Comparison of ENCODE assay signal across 10 cellular contexts in the genomic region with DNA sequence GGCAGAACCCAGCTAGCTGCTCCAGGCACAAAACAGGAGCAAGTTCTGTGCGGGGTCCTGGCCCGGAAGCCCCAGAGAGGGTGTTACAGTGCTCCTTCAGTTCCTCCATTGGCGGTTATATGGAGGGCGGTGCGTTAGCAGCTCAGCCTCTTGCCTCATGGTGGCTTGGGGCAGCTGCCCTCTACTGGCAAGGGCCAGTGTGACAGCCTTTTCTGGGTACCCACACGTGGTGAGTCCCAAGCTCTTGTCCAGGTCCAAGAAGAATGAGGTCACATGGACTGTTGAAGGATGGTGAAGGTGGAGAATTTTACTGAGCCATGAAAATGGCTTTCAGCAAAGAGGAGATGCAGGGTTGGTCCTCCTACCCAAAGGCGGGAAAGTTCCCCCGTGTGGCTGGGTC.
DNase-seq lines count a peak whose midpoint lies in the region; ATAC-seq, FAIRE-seq and TF ChIP-seq lines count a peak whose summit lies in the region.
"Had no signal": no experiment of that assay in that cellular context is flagged by ENCODE, and none has a peak within 500 bp of the region (broad histone marks: within the 10 kb centered on the region; RNA-seq: fewer than 3 reads in every experiment).

No MANE protein-coding gene starts in this region.

- intact Hi-C loops in left colon (cut with DNase I, micrococcal nuclease) = no loop called here

- POLR2A ChIA-PET in WTC11 (lab: Charles Lee) = no interaction called here

- no peak overlapping the region for H3K4me3 ChIP-seq in AG10803 (ENCODE audit: low read length)

- peaks cover 10% of the 10 kb centered on the region for H3K36me3 Mint-ChIP-seq in WTC11

- peaks cover 52% of the 10 kb centered on the region for H3K27me3 Mint-ChIP-seq in WTC11 (ENCODE audit: low read depth)

- H3K4me3 Mint-ChIP-seq in WTC11 = no peak overlapping the region

- peak; percentile 67 for ATAC-seq in WTC11
- ATAC-seq in left colon = peak; percentile 55
- no peak for ATAC-seq in activated CD4-positive, CD25-positive, alpha-beta regulatory T cell treated with anti-CD3 and anti-CD28 coated beads, Interleukin-2, amount 50 U/mL, for 24 hours

- no peak overlapping the region for H3K27ac Mint-ChIP-seq in WTC11

- no peak for FAIRE-seq in urothelium cell line (lab: Jason Lieb, UNC)

- peaks cover 20% of the 10 kb centered on the region for H3K4me1 Mint-ChIP-seq in WTC11

- no peak for DNase-seq in AG10803 (ENCODE audit: low read depth)
- no peak for DNase-seq in GM20000 (ENCODE audit: low spot score)
- peak; percentile 82 for DNase-seq in WTC11 (ENCODE audit: low spot score)
- peak; percentile 27 to 32 for DNase-seq in left colon
- DNase-seq in kidney tubule cell (ENCODE audit: low spot score) = no peak
- no peak for DNase-seq in GOT3 (lab: John Stamatoyannopoulos, UW)
- DNase-seq in urothelium cell line (ENCODE audit: low spot score) = no peak
- DNase-seq: effector CD4-positive, alpha-beta T cell; NCI-H1105 treated with DMSO at 0.1 percent for 48 hours had no signal

- TF ChIP-seq CTCF in AG10803 (conservative IDR thresholded peaks at IDR 0.05; ENCODE audit: low read length) = peak; percentile 32
- peak; percentile 9 for TF ChIP-seq CTCF in GM20000 (IDR thresholded peaks at IDR 0.05; ENCODE audit: extremely low read depth, missing control alignments)
- peak; percentile 59 for TF ChIP-seq CTCF in WTC11 (IDR thresholded peaks at IDR 0.05)

- H3K9me3 Mint-ChIP-seq in WTC11 = peaks cover 14% of the 10 kb centered on the region

- CTCF ChIA-PET in WTC11 (lab: Charles Lee) = interaction anchor here (0.6 to 2.7 kb wide), 21 partner anchors 9 to 248 kb away, joined by 3 to 65 read pairs (median 5); partner anchors contain the start of gene EIF3M

TF ChIP-seq in WTC11, 78 proteins besides CTCF, POLR2A, EP300 and RAD21:
- TF ChIP-seq FOXP1 (CRISPR knock-in tag; IDR thresholded peaks at IDR 0.05; ENCODE audit: borderline replicate concordance) (0 out of 2 replicates have a peak, but pooled peaks have one; percentile 27), MAX (CRISPR knock-in tag; IDR thresholded peaks at IDR 0.05) (peak; percentile 87), USF1 (CRISPR knock-in tag; IDR thresholded peaks at IDR 0.05) (peak; percentile 67; the same call in 1 of the 2 replicates), USF2 (CRISPR knock-in tag; IDR thresholded peaks at IDR 0.05) (peak; percentile 57), RORB (CRISPR knock-in tag; IDR thresholded peaks at IDR 0.05) (no peak), ZBTB21 (CRISPR knock-in tag; IDR thresholded peaks at IDR 0.05; ENCODE audit: borderline replicate concordance) (peak; percentile 20; the same call in 1 of the 2 replicates)

Comparison
In these comparisons a context has a peak if more than half of its experiments do, and no peak if none do; other contexts are left out.
1. DNase-seq: peak in WTC11 (single experiment) and left colon (2 of 2); none in AG10803 (single experiment), GM20000 (single experiment), kidney tubule cell (single experiment), GOT3 (single experiment) and urothelium cell line (single experiment).
2. CTCF ChIP-seq: peak in every context shown above with its lines; median percentile 59 in WTC11; 32 in AG10803; 9 in GM20000.
3. ATAC-seq: peak in WTC11 (single experiment) and left colon (single experiment); none in activated CD4-positive, CD25-positive, alpha-beta regulatory T cell treated with anti-CD3 and anti-CD28 coated beads, Interleukin-2, amount 50 U/mL, for 24 hours (0 of 2).